In genomic region chr1:4060850-4061249, GRCh38 we compare ENCODE assay signal across 2 cellular contexts.
TF ChIP-seq lines count a peak whose summit lies in the region.

No MANE protein-coding gene starts in this region.

TF ChIP-seq in HCT116, 20 proteins besides CTCF, POLR2A, EP300 and RAD21:
- TF ChIP-seq SP1 (IDR thresholded peaks at IDR 0.05; ENCODE audit: low read depth) (no peak), ZFX (IDR thresholded peaks at IDR 0.05) (no peak), CEBPB (IDR thresholded peaks at IDR 0.05; ENCODE audit: low read depth) (no peak), EZH2 (IDR thresholded peaks at IDR 0.05) (no peak), CBX3 (IDR thresholded peaks at IDR 0.05; ENCODE audit: low read depth) (no peak), ELF1 (IDR thresholded peaks at IDR 0.05; ENCODE audit: borderline replicate concordance, low read depth) (no peak), SIN3A (IDR thresholded peaks at IDR 0.05; ENCODE audit: low read depth) (no peak), TCF7L2 (IDR thresholded peaks at IDR 0.05; ENCODE audit: borderline replicate concordance, extremely low read depth, insufficient read depth, insufficient read length) (no peak), EZH2phosphoT487 (IDR thresholded peaks at IDR 0.05; ENCODE audit: borderline replicate concordance) (no peak), ZNF274 (IDR thresholded peaks at IDR 0.05; ENCODE audit: low read depth, low read length) (no peak), YY1 (IDR thresholded peaks at IDR 0.05; ENCODE audit: extremely low read depth, insufficient replicate concordance, low read depth, low read length) (no peak), JUND (IDR thresholded peaks at IDR 0.05) (no peak)
- TF ChIP-seq, protein P1, sequence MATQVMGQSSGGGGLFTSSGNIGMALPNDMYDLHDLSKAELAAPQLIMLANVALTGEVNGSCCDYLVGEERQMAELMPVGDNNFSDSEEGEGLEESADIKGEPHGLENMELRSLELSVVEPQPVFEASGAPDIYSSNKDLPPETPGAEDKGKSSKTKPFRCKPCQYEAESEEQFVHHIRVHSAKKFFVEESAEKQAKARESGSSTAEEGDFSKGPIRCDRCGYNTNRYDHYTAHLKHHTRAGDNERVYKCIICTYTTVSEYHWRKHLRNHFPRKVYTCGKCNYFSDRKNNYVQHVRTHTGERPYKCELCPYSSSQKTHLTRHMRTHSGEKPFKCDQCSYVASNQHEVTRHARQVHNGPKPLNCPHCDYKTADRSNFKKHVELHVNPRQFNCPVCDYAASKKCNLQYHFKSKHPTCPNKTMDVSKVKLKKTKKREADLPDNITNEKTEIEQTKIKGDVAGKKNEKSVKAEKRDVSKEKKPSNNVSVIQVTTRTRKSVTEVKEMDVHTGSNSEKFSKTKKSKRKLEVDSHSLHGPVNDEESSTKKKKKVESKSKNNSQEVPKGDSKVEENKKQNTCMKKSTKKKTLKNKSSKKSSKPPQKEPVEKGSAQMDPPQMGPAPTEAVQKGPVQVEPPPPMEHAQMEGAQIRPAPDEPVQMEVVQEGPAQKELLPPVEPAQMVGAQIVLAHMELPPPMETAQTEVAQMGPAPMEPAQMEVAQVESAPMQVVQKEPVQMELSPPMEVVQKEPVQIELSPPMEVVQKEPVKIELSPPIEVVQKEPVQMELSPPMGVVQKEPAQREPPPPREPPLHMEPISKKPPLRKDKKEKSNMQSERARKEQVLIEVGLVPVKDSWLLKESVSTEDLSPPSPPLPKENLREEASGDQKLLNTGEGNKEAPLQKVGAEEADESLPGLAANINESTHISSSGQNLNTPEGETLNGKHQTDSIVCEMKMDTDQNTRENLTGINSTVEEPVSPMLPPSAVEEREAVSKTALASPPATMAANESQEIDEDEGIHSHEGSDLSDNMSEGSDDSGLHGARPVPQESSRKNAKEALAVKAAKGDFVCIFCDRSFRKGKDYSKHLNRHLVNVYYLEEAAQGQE (IDR thresholded peaks at IDR 0.05; ENCODE audit: low read depth) = no peak
- TF ChIP-seq, protein P2, sequence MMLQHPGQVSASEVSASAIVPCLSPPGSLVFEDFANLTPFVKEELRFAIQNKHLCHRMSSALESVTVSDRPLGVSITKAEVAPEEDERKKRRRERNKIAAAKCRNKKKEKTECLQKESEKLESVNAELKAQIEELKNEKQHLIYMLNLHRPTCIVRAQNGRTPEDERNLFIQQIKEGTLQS (IDR thresholded peaks at IDR 0.05) = no peak

TF ChIP-seq in GM12878, 131 proteins besides CTCF, POLR2A, EP300 and RAD21:
- TF ChIP-seq POLR2AphosphoS5 (IDR thresholded peaks at IDR 0.05; ENCODE audit: low read length) (no peak), ESRRA (IDR thresholded peaks at IDR 0.05; ENCODE audit: low read length) (no peak), TAF1 (IDR thresholded peaks at IDR 0.05; ENCODE audit: borderline replicate concordance, low read depth, low read length) (no peak), ASH2L (IDR thresholded peaks at IDR 0.05; ENCODE audit: borderline replicate concordance, low read depth) (no peak), RAD51 (IDR thresholded peaks at IDR 0.05) (no peak)
